24 cellular contexts compared by ENCODE assay signal in genomic region chr2:224360801-224361251, GRCh38. TPM values are rescaled to one million over a fixed set of nuclear protein-coding genes. Genes with fewer than 3 reads are reported as not detected.
DNase-seq lines count a peak whose midpoint lies in the region; ATAC-seq and TF ChIP-seq lines count a peak whose summit lies in the region.
"Had no signal": no experiment of that assay in that cellular context is flagged by ENCODE, and none has a peak within 500 bp of the region (broad histone marks: within the 10 kb centered on the region; RNA-seq: fewer than 3 reads in every experiment).

No MANE protein-coding gene starts in this region.

- no peak overlapping the region for H3K27ac Mint-ChIP-seq in activated T-helper 17 cell treated with anti-CD3 and anti-CD28 coated beads, Interleukin-2, amount 50 U/mL, for 72 hours
- H3K27ac Mint-ChIP-seq: HFFc6, neural progenitor cell, T-cell had no signal

- H3K27ac ChIP-seq in RWPE1: no peak overlapping the region
- no peak overlapping the region for H3K27ac ChIP-seq in heart right ventricle
- H3K27ac ChIP-seq: neural progenitor cell, prostate gland had no signal

- CTCF ChIA-PET in RWPE1 (lab: Yijun Ruan, JAX): interaction anchor here (0.7 to 1.2 kb wide), 2 partner anchors 367 to 391 kb away, joined by 3 read pairs; no protein-coding TSS in a partner anchor

- POLR2A ChIA-PET in RWPE1 (lab: Yijun Ruan, JAX; ENCODE audit: low non-redundant PET): no interaction called here

- H3K4me3 Mint-ChIP-seq in activated T-helper 17 cell treated with anti-CD3 and anti-CD28 coated beads, Interleukin-2, amount 50 U/mL, for 72 hours: no peak overlapping the region
- H3K4me3 Mint-ChIP-seq: HFFc6, neural progenitor cell, T-cell had no signal

- H3K4me1 Mint-ChIP-seq in activated T-helper 17 cell treated with anti-CD3 and anti-CD28 coated beads, Interleukin-2, amount 50 U/mL, for 72 hours: no peaks in the 10 kb centered on the region
- H3K4me1 Mint-ChIP-seq: neural progenitor cell, T-cell had no signal

- no peak for TF ChIP-seq CTCF in RWPE1 (conservative IDR thresholded peaks at IDR 0.05; ENCODE audit: low read depth)
- no peak for TF ChIP-seq CTCF in heart right ventricle (IDR thresholded peaks at IDR 0.05)

- no peaks in the 10 kb centered on the region for H3K36me3 Mint-ChIP-seq in activated T-helper 17 cell treated with anti-CD3 and anti-CD28 coated beads, Interleukin-2, amount 50 U/mL, for 72 hours (ENCODE audit: low read depth)
- H3K36me3 Mint-ChIP-seq: neural progenitor cell, T-cell had no signal

- no peaks in the 10 kb centered on the region for H3K9me3 ChIP-seq in MG63
- no peaks in the 10 kb centered on the region for H3K9me3 ChIP-seq in heart right ventricle
- H3K9me3 ChIP-seq: prostate gland had no signal

- H3K4me1 ChIP-seq in heart right ventricle: no peaks in the 10 kb centered on the region
- H3K4me1 ChIP-seq: neural progenitor cell, prostate gland had no signal

- DNase-seq in NCI-H1092 treated with DMSO at 0.1 percent for 48 hours (lab: John Stamatoyannopoulos, UW) (peak; percentile 39), NCI-H1092 (lab: John Stamatoyannopoulos, UW) (no peak), MG63 (peak; percentile 21), RWPE1 (ENCODE audit: low spot score) (peak; percentile 45), kidney tubule cell (ENCODE audit: low spot score) (peak; percentile 61), heart right ventricle (no peak)
- DNase-seq: 8988T; activated CD4-positive, alpha-beta T cell treated with anti-CD3 and anti-CD28 coated beads, Interleukin-2, amount 50 U/mL, for 1 hour; amygdala; effector memory CD4-positive, alpha-beta T cell; head of caudate nucleus; HFFc6; left ventricle myocardium superior; SHP77 treated with DMSO at 0.1 percent for 48 hours; stimulated activated CD4-positive, alpha-beta T cell treated with anti-CD3 and anti-CD28 coated beads, Interleukin-4, amount 100 ng/mL, for 24 hours; T-cell had no signal

- WGBS in heart right ventricle, 2 donors: 80 to 81% methylated on average over 3 of the region's 3 CpGs

- H3K27me3 ChIP-seq in MG63 (no peaks in the 10 kb centered on the region), heart right ventricle (no peaks in the 10 kb centered on the region)
- H3K27me3 ChIP-seq: neural progenitor cell had no signal

- peaks cover 3% of the 10 kb centered on the region for H3K27me3 Mint-ChIP-seq in activated T-helper 17 cell treated with anti-CD3 and anti-CD28 coated beads, Interleukin-2, amount 50 U/mL, for 72 hours
- H3K27me3 Mint-ChIP-seq: T-cell had no signal

- intact Hi-C loops in heart right ventricle (cut with DNase I): loop anchor here in 6 of 10 donors (5.0 to 10.0 kb wide), 4 partner anchors 81 to 414 kb away; no protein-coding TSS in a partner anchor

- no peak for ATAC-seq in activated T-helper 17 cell treated with anti-CD3 and anti-CD28 coated beads, Interleukin-2, amount 50 U/mL, for 72 hours (replicated peaks)
- ATAC-seq in GM21576 (IDR thresholded peaks at IDR 0.05; ENCODE audit: unreplicated experiment) (no peak), heart right ventricle (no peak)
- ATAC-seq: K562, left ventricle myocardium superior, T-cell had no signal

- H3K36me3 ChIP-seq in MG63: no peaks in the 10 kb centered on the region
- no peaks in the 10 kb centered on the region for H3K36me3 ChIP-seq in heart right ventricle
- H3K36me3 ChIP-seq: neural progenitor cell, prostate gland had no signal

- no peak overlapping the region for H3K4me3 ChIP-seq in MG63
- H3K4me3 ChIP-seq in heart right ventricle: no peak overlapping the region
- H3K4me3 ChIP-seq: K562, neural progenitor cell, prostate gland, smooth muscle cell had no signal

- no peaks in the 10 kb centered on the region for H3K9me3 Mint-ChIP-seq in activated T-helper 17 cell treated with anti-CD3 and anti-CD28 coated beads, Interleukin-2, amount 50 U/mL, for 72 hours
- H3K9me3 Mint-ChIP-seq: HFFc6, neural progenitor cell, T-cell had no signal

RNA-seq across cellular contexts. Expression of gene FAM124B, which starts 41.1 kb away (rescaled TPM):
- not detected in 2 replicates for total RNA-seq in MG63 (2014; rRNA removed; shearing (Covaris generic); ENCODE audit: low replicate concordance)
- 1 to 10 TPM in 1 of 2 donors, under 1 TPM in 1; 0.37 to 1.1 TPM for total RNA-seq in activated T-helper 17 cell treated with anti-CD3 and anti-CD28 coated beads, Interleukin-2, amount 50 U/mL, for 72 hours
- 1 to 10 TPM in 7 of 10 donors, under 1 TPM in 3; 0.62 to 3.9 (median 1.7) TPM for total RNA-seq in heart right ventricle
- 1 to 10 TPM in 1 of 2 donors, under 1 TPM in 1; 0.88 to 3.1 TPM for polyA plus RNA-seq in heart right ventricle
- total RNA-seq: chondrocyte, NCI-H460, smooth muscle cell had no signal

Comparison
In these comparisons a context has a peak if more than half of its experiments do, and no peak if none do; other contexts are left out.
1. DNase-seq: peak in NCI-H1092 treated with DMSO at 0.1 percent for 48 hours (single experiment), MG63 (single experiment), RWPE1 (single experiment) and kidney tubule cell (single experiment); none in NCI-H1092 (single experiment) and heart right ventricle (0 of 2).